Comparison of ENCODE assay signal across 21 cellular contexts in the genomic region with DNA sequence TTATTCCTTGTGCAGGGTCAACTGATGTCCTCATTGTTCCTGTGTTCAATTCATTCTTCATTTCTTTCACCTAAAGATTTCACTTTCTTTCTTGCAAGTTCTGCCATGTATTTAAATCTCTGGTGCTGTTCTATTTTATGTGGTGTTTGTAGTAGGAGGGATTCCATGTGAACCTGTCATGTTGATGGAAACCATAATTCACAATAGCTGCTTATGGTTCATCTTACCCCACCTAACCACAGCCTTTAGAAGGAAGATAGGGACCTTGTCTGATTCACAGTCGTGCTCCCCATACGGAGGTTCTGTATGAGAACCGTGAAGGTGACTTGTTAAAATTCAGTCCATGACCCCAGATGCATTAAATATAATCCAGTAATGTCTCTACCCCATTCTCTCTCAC. TPM values are rescaled to one million over a fixed set of nuclear protein-coding genes. Genes with fewer than 3 reads are reported as not detected.
A peak's percentile ranks its signal among the peaks of the same experiment; 100 is the strongest.
DNase-seq lines count a peak whose midpoint lies in the region; ATAC-seq, FAIRE-seq and TF ChIP-seq lines count a peak whose summit lies in the region.
"Had no signal": no experiment of that assay in that cellular context is flagged by ENCODE, and none has a peak within 500 bp of the region (broad histone marks: within the 10 kb centered on the region; RNA-seq: fewer than 3 reads in every experiment).

No MANE protein-coding gene starts in this region.

- no peak for TF ChIP-seq CTCF in SK-N-SH (IDR thresholded peaks at IDR 0.05)

- H3K4me1 Mint-ChIP-seq in stimulated activated naive B cell treated with anti-CD40 and anti-IgM and Interleukin-4, amounts not matched to agents 10 μg/mL and 1 μg/mL and 100 μg/mL, for 72 hours = no peaks in the 10 kb centered on the region
- H3K4me1 Mint-ChIP-seq: CD4-positive, CD25-positive, alpha-beta regulatory T cell had no signal

- H3K27ac ChIP-seq in SK-N-SH (ENCODE audit: low read depth in 2 of 2, low read length in 1 of 2) = peak overlapping the region; percentile 54 to 88; a peak in 3 of 4 replicates
- peak overlapping the region; percentile 41 for H3K27ac ChIP-seq in mesodermal cell (ENCODE audit: low read depth, low read length, severe bottlenecking)

- peaks cover 9 to 11% of the 10 kb centered on the region in 2 donors for H3K9me3 Mint-ChIP-seq in stimulated activated naive B cell treated with anti-CD40 and anti-IgM and Interleukin-4, amounts not matched to agents 10 μg/mL and 1 μg/mL and 100 μg/mL, for 72 hours

- H3K4me2 ChIP-seq in SK-N-SH = peak overlapping the region; percentile 19; the same call in 1 of the 2 replicates

- TF ChIP-seq EP300 in SK-N-SH (IDR thresholded peaks at IDR 0.05; ENCODE audit: borderline replicate concordance in 1 of 2, low read depth in 1 of 2, low read length in 1 of 2) = no peak

- H3K36me3 Mint-ChIP-seq in stimulated activated naive B cell treated with anti-CD40 and anti-IgM and Interleukin-4, amounts not matched to agents 10 μg/mL and 1 μg/mL and 100 μg/mL, for 72 hours = no peaks in the 10 kb centered on the region
- H3K36me3 Mint-ChIP-seq: CD4-positive, CD25-positive, alpha-beta regulatory T cell had no signal

- CTCF ChIA-PET in SK-N-SH (lab: Yijun Ruan, JAX) = no interaction called here

- no peaks in the 10 kb centered on the region for H3K79me2 ChIP-seq in SK-N-SH (ENCODE audit: insufficient read depth)

- DNase-seq in SK-N-SH = no peak
- peak; percentile 8 for DNase-seq in RCC 7860 (ENCODE audit: low spot score)
- DNase-seq in activated CD4-positive, CD25-positive, alpha-beta regulatory T cell (lab: John Stamatoyannopoulos, UW) = no peak
- DNase-seq in stimulated activated naive B cell treated with anti-CD40 and anti-IgM and Interleukin-4, amounts not matched to agents 10 μg/mL and 1 μg/mL and 100 μg/mL, for 72 hours = no peak
- no peak for DNase-seq in activated CD4-positive, alpha-beta T cell treated with anti-CD3 and anti-CD28 coated beads for 4 hours
- no peak for DNase-seq in UCSD-AML1 (lab: John Stamatoyannopoulos, UW; ENCODE audit: unreplicated experiment)
- DNase-seq: CD4-positive, CD25-positive, alpha-beta regulatory T cell; KG1; MM.1S; NCI-H1048; NCI-H1417; NCI-H187; NCI-H2171 treated with DMSO at 0.1 percent for 48 hours; NCI-H524 treated with DMSO at 0.1 percent for 48 hours; NCI-H774; RPMI8226; SHP77 had no signal

- peaks cover 5 to 6% of the 10 kb centered on the region in 2 donors for H3K27me3 Mint-ChIP-seq in stimulated activated naive B cell treated with anti-CD40 and anti-IgM and Interleukin-4, amounts not matched to agents 10 μg/mL and 1 μg/mL and 100 μg/mL, for 72 hours

- no peak; the same call in 2 of the 3 replicates for ATAC-seq in SK-N-SH treated with all-trans-retinoic acid at 6 μM for 48 hours
- ATAC-seq in stimulated activated naive B cell treated with anti-CD40 and anti-IgM and Interleukin-4, amounts not matched to agents 10 μg/mL and 1 μg/mL and 100 μg/mL, for 72 hours (replicated peaks) = no peak

- H3K9me2 ChIP-seq in SK-N-SH = no peaks in the 10 kb centered on the region

- peaks cover 0 to 12% of the 10 kb centered on the region in 2 experiments; a peak in 1 of 4 replicates for H3K4me1 ChIP-seq in SK-N-SH (ENCODE audit: control insufficient read depth in 1 of 2, insufficient read depth in 2 of 2, low read depth in 1 of 2, low read length in 1 of 2)
- H3K4me1 ChIP-seq in mesodermal cell (ENCODE audit: control insufficient read depth, insufficient read depth, low read length, poor library complexity, severe bottlenecking) = peaks cover 15% of the 10 kb centered on the region

- TF ChIP-seq RAD21 in SK-N-SH (IDR thresholded peaks at IDR 0.05; ENCODE audit: low read length) = no peak

- H3K9me3 ChIP-seq in SK-N-SH (no peaks in the 10 kb centered on the region), mesodermal cell (ENCODE audit: control insufficient read depth, low read length) (peaks cover 9% of the 10 kb centered on the region)

- POLR2A ChIA-PET in SK-N-SH (lab: Yijun Ruan, JAX) = no interaction called here

- no peak overlapping the region for H3K4me3 Mint-ChIP-seq in stimulated activated naive B cell treated with anti-CD40 and anti-IgM and Interleukin-4, amounts not matched to agents 10 μg/mL and 1 μg/mL and 100 μg/mL, for 72 hours
- H3K4me3 Mint-ChIP-seq: CD4-positive, CD25-positive, alpha-beta regulatory T cell had no signal

- no peaks in the 10 kb centered on the region for H4K20me1 ChIP-seq in SK-N-SH (ENCODE audit: insufficient read depth)

- FAIRE-seq in RCC 7860 (lab: Jason Lieb, UNC) = no peak
- FAIRE-seq: GM18507, H54 had no signal

- H3K27ac Mint-ChIP-seq in stimulated activated naive B cell treated with anti-CD40 and anti-IgM and Interleukin-4, amounts not matched to agents 10 μg/mL and 1 μg/mL and 100 μg/mL, for 72 hours = no peak overlapping the region
- H3K27ac Mint-ChIP-seq: CD4-positive, CD25-positive, alpha-beta regulatory T cell had no signal

- peaks cover 28% of the 10 kb centered on the region for H3F3A ChIP-seq in SK-N-SH (replicated peaks; ENCODE audit: insufficient read depth)

- H3K27me3 ChIP-seq in SK-N-SH (ENCODE audit: insufficient read depth) = no peaks in the 10 kb centered on the region

- H2AFZ ChIP-seq in SK-N-SH (ENCODE audit: low read depth) = no peak overlapping the region

- no peak overlapping the region for H3K4me3 ChIP-seq in SK-N-SH (ENCODE audit: low read depth in 2 of 2, low read length in 1 of 2)
- H3K4me3 ChIP-seq in mesodermal cell (ENCODE audit: extremely low read depth, insufficient read depth, low read length, poor library complexity, severe bottlenecking) = no peak overlapping the region

- H3K36me3 ChIP-seq in SK-N-SH (replicated peaks in 1 of 2; ENCODE audit: control insufficient read depth in 1 of 2, insufficient read depth in 2 of 2, low read length in 1 of 2) (no peaks in the 10 kb centered on the region), mesodermal cell (ENCODE audit: control insufficient read depth, insufficient read depth, low read length) (no peaks in the 10 kb centered on the region)

- H3K9ac ChIP-seq in SK-N-SH = no peak overlapping the region

- 52% methylated on average over 3 of the region's 3 CpGs for WGBS in SK-N-SH (ENCODE audit: low lambda C conversion rate)
- WGBS in mesodermal cell (ENCODE audit: insufficient coverage in 2 of 2), 2 experiments = no CpG with 5 or more reads among the region's 3 CpGs

TF ChIP-seq in SK-N-SH, 30 proteins besides CTCF, POLR2A, EP300 and RAD21:
- TF ChIP-seq RXRA (IDR thresholded peaks at IDR 0.05; ENCODE audit: borderline replicate concordance, low read depth) = no peak
- TF ChIP-seq RCOR1 (IDR thresholded peaks at IDR 0.05; ENCODE audit: low read length) = no peak
- TF ChIP-seq JUND (IDR thresholded peaks at IDR 0.05) = peak; percentile 6; the same call in 1 of the 2 replicates
- TF ChIP-seq NFIC (IDR thresholded peaks at IDR 0.05; ENCODE audit: borderline replicate concordance) = no peak
- TF ChIP-seq PBX3 (IDR thresholded peaks at IDR 0.05) = peak; percentile 68
- TF ChIP-seq GABPA (IDR thresholded peaks at IDR 0.05; ENCODE audit: low read depth) = no peak
- no peak for TF ChIP-seq MEF2A (IDR thresholded peaks at IDR 0.05; ENCODE audit: borderline replicate concordance, low read depth)
- peak; percentile 59 for TF ChIP-seq TCF12 (IDR thresholded peaks at IDR 0.05)
- no peak for TF ChIP-seq MXI1 (IDR thresholded peaks at IDR 0.05; ENCODE audit: low read depth, low read length)
- no peak for TF ChIP-seq RFX5 (IDR thresholded peaks at IDR 0.05; ENCODE audit: low read length)
- TF ChIP-seq FOXJ3 (CRISPR knock-in tag; IDR thresholded peaks at IDR 0.05) = no peak
- no peak for TF ChIP-seq NRF1 (IDR thresholded peaks at IDR 0.05; ENCODE audit: low read depth, low read length)

TF ChIP-seq in SK-N-SH treated with all-trans-retinoic acid at 6 μM for 48 hours, 23 proteins besides CTCF, POLR2A, EP300 and RAD21:
- no peak for TF ChIP-seq CSDC2 (CRISPR knock-in tag; IDR thresholded peaks at IDR 0.05)
- no peak for TF ChIP-seq ZFP30 (CRISPR knock-in tag; IDR thresholded peaks at IDR 0.05)
- TF ChIP-seq GLIS3 (CRISPR knock-in tag; IDR thresholded peaks at IDR 0.05) = no peak
- TF ChIP-seq, protein P1, sequence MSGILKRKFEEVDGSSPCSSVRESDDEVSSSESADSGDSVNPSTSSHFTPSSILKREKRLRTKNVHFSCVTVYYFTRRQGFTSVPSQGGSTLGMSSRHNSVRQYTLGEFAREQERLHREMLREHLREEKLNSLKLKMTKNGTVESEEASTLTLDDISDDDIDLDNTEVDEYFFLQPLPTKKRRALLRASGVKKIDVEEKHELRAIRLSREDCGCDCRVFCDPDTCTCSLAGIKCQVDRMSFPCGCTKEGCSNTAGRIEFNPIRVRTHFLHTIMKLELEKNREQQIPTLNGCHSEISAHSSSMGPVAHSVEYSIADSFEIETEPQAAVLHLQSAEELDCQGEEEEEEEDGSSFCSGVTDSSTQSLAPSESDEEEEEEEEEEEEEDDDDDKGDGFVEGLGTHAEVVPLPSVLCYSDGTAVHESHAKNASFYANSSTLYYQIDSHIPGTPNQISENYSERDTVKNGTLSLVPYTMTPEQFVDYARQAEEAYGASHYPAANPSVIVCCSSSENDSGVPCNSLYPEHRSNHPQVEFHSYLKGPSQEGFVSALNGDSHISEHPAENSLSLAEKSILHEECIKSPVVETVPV (CRISPR knock-in tag; IDR thresholded peaks at IDR 0.05) = no peak
- no peak for TF ChIP-seq ZNF565 (CRISPR knock-in tag; conservative IDR thresholded peaks at IDR 0.05; ENCODE audit: low read depth)
- no peak for TF ChIP-seq ZNF8 (CRISPR knock-in tag; IDR thresholded peaks at IDR 0.05)
- TF ChIP-seq ZNF70 (CRISPR knock-in tag; IDR thresholded peaks at IDR 0.05) = no peak

RNA-seq across cellular contexts. Expression of gene SLCO2A1, which starts 21.9 kb away (rescaled TPM):
- 5.8 and 9.3 TPM in 2 replicates for polyA plus RNA-seq in SK-N-SH (2012; rRNA removed)
- 3.2 and 4.8 TPM in 2 replicates for polyA plus RNA-seq in SK-N-SH (2012; cell fraction: cytosol; rRNA removed)
- 10.5 and 12.4 TPM in 2 replicates for polyA plus RNA-seq in SK-N-SH (2012; cell fraction: nucleus; rRNA removed)
- polyA plus RNA-seq in mesodermal cell (2013, experiment 1 of 2) = 2.0 TPM
- polyA plus RNA-seq in mesodermal cell (2013, experiment 2 of 2) = 2.5 TPM
- polyA plus RNA-seq: CD4-positive, CD25-positive, alpha-beta regulatory T cell had no signal
